Comparison of ENCODE assay signal across 25 cellular contexts in the genomic region with DNA sequence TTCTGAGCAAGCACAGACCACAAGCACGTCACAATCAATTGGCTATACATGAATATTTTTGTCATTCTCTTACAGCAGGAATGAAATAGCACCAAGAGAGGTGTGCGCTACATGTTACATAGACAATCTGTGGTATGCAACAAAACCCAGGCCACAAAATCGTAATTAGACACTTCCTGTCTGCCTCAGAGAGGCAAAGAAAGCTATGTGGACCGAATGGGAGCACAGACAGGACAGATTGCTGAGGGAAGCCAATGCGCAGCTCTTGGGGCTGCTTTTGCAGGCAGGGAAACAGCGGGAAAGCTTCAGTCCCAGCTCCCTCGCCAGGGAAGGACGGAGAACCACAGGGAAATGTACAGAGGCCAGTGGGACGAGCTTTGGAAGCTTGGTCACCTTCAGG. TPM values are rescaled to one million over a fixed set of nuclear protein-coding genes. Genes with fewer than 3 reads are reported as not detected.
DNase-seq lines count a peak whose midpoint lies in the region; ATAC-seq, FAIRE-seq and TF ChIP-seq lines count a peak whose summit lies in the region.
"Had no signal": no experiment of that assay in that cellular context is flagged by ENCODE, and none has a peak within 500 bp of the region (broad histone marks: within the 10 kb centered on the region; RNA-seq: fewer than 3 reads in every experiment).

No MANE protein-coding gene starts in this region.

- H3K4me3 ChIP-seq in BLaER1: no peak overlapping the region
- H3K4me3 ChIP-seq in astrocyte (ENCODE audit: insufficient read depth, low read depth, low read length): no peak overlapping the region
- H3K4me3 ChIP-seq: esophagus muscularis mucosa, transverse colon had no signal

- H3K36me3 Mint-ChIP-seq in astrocyte (ENCODE audit: low read depth, unreplicated experiment): no peaks in the 10 kb centered on the region
- no peaks in the 10 kb centered on the region for H3K36me3 Mint-ChIP-seq in naive thymus-derived CD8-positive, alpha-beta T cell
- H3K36me3 Mint-ChIP-seq: activated naive CD8-positive, alpha-beta T cell; IgD-negative memory B cell had no signal

- peak overlapping the region; percentile 59 for H2AFZ ChIP-seq in astrocyte (ENCODE audit: low read depth, low read length)
- H2AFZ ChIP-seq: parathyroid adenoma had no signal

- no peaks in the 10 kb centered on the region for H3K9me3 ChIP-seq in BLaER1
- no peaks in the 10 kb centered on the region for H3K9me3 ChIP-seq in astrocyte (ENCODE audit: insufficient read depth, low read depth, low read length)
- H3K9me3 ChIP-seq: esophagus muscularis mucosa, transverse colon had no signal

- H3K4me2 ChIP-seq in BLaER1: peak overlapping the region; percentile 73
- H3K4me2 ChIP-seq in astrocyte (ENCODE audit: low read length): peak overlapping the region; percentile 84

- H3K4me1 Mint-ChIP-seq in astrocyte (ENCODE audit: low read depth, unreplicated experiment): peaks cover 22% of the 10 kb centered on the region
- peaks cover 0 to 2% (median 0%) of the 10 kb centered on the region in 4 donors for H3K4me1 Mint-ChIP-seq in naive thymus-derived CD8-positive, alpha-beta T cell

- no peak overlapping the region for H3K9ac ChIP-seq in BLaER1
- H3K9ac ChIP-seq in astrocyte (ENCODE audit: low read length): no peak overlapping the region
- H3K9ac ChIP-seq: parathyroid adenoma had no signal

- H3K27ac ChIP-seq in BLaER1 (no peak overlapping the region), astrocyte (ENCODE audit: low read depth, low read length) (peak overlapping the region; percentile 2)
- H3K27ac ChIP-seq: esophagus muscularis mucosa, parathyroid adenoma, transverse colon had no signal

- no peaks in the 10 kb centered on the region for H4K20me1 ChIP-seq in BLaER1
- no peaks in the 10 kb centered on the region for H4K20me1 ChIP-seq in astrocyte (ENCODE audit: insufficient read depth, low read length)

- POLR2A ChIA-PET in naive thymus-derived CD8-positive, alpha-beta T cell (lab: Charles Lee): no interaction called here

- DNase-seq in M059J (ENCODE audit: low read depth) (peak; percentile 60), astrocyte (ENCODE audit: low read depth) (peak; percentile 84), lung microvascular endothelial cell (ENCODE audit: low read depth in 2 of 2) (peak; percentile 27 to 41), DMS 273 treated with DMSO at 0.1 percent for 48 hours (lab: John Stamatoyannopoulos, UW) (no peak), AG20443 (ENCODE audit: low spot score) (no peak)
- DNase-seq in activated naive CD4-positive, alpha-beta T cell treated with anti-CD3 and anti-CD28 coated beads, Interleukin-2, amount 50 U/mL, for 16 hours: no peak
- no peak for DNase-seq in naive thymus-derived CD8-positive, alpha-beta T cell
- DNase-seq: activated CD4-positive, CD25-positive, alpha-beta regulatory T cell; activated CD8-positive, alpha-beta T cell treated with anti-CD3 and anti-CD28 coated beads for 36 hours; activated T-cell treated with anti-CD3 and anti-CD28 coated beads, Interleukin-2, amount 50 U/mL, for 4 hours; AML-193; left ventricle myocardium superior; NCI-H1694 treated with DMSO at 0.1 percent for 48 hours; NCI-H446; Right ventricle myocardium superior; transverse colon had no signal

- no peaks in the 10 kb centered on the region for H3K27me3 ChIP-seq in BLaER1
- H3K27me3 ChIP-seq in astrocyte (ENCODE audit: insufficient read depth, low read length): no peaks in the 10 kb centered on the region
- H3K27me3 ChIP-seq: esophagus muscularis mucosa, transverse colon had no signal

- no peak for FAIRE-seq in astrocyte (lab: Jason Lieb, UNC)
- FAIRE-seq: bronchial epithelial cell had no signal

- H3K27me3 Mint-ChIP-seq in astrocyte (ENCODE audit: low read depth, unreplicated experiment): peaks cover 46% of the 10 kb centered on the region
- peaks cover 0 to 10% (median 6%) of the 10 kb centered on the region in 5 donors for H3K27me3 Mint-ChIP-seq in naive thymus-derived CD8-positive, alpha-beta T cell

- peak overlapping the region; percentile 75 for H3K4me3 Mint-ChIP-seq in astrocyte (ENCODE audit: unreplicated experiment)
- H3K4me3 Mint-ChIP-seq in naive thymus-derived CD8-positive, alpha-beta T cell: no peak overlapping the region
- H3K4me3 Mint-ChIP-seq: activated CD8-positive, alpha-beta T cell treated with anti-CD3 and anti-CD28 coated beads for 36 hours; activated naive CD8-positive, alpha-beta T cell; activated T-cell treated with anti-CD3 and anti-CD28 coated beads, Interleukin-2, amount 50 U/mL, for 4 hours; IgD-negative memory B cell; stimulated activated naive CD8-positive, alpha-beta T cell treated with anti-CD3 and anti-CD28 coated beads, Interleukin-15, Interleukin-2, amounts not matched to agents 100 ng/mL and 50 ng/mL, for 24 hours; T-helper 2 cell treated with Interferon-gamma antibody and Interleukin-4, amounts not matched to agents 5 μg/mL and 100 μg/mL, for 36 hours had no signal

- no peaks in the 10 kb centered on the region for H3K79me2 ChIP-seq in astrocyte (ENCODE audit: insufficient read depth, low read length)
- H3K79me2 ChIP-seq: parathyroid adenoma had no signal

- ATAC-seq in naive thymus-derived CD8-positive, alpha-beta T cell: no peak
- ATAC-seq: activated CD8-positive, alpha-beta T cell treated with anti-CD3 and anti-CD28 coated beads for 36 hours; activated T-cell treated with anti-CD3 and anti-CD28 coated beads, Interleukin-2, amount 50 U/mL, for 4 hours; left ventricle myocardium superior; sciatic nerve had no signal

- no peaks in the 10 kb centered on the region for H3K36me3 ChIP-seq in BLaER1
- H3K36me3 ChIP-seq in astrocyte (ENCODE audit: insufficient read depth, low read length): no peaks in the 10 kb centered on the region
- H3K36me3 ChIP-seq: transverse colon had no signal

- H3K9me3 Mint-ChIP-seq in astrocyte (ENCODE audit: unreplicated experiment): no peaks in the 10 kb centered on the region
- H3K9me3 Mint-ChIP-seq in naive thymus-derived CD8-positive, alpha-beta T cell: no peaks in the 10 kb centered on the region
- H3K9me3 Mint-ChIP-seq: activated CD8-positive, alpha-beta T cell treated with anti-CD3 and anti-CD28 coated beads for 36 hours; activated T-cell treated with anti-CD3 and anti-CD28 coated beads, Interleukin-2, amount 50 U/mL, for 4 hours; stimulated activated naive CD8-positive, alpha-beta T cell treated with anti-CD3 and anti-CD28 coated beads, Interleukin-15, Interleukin-2, amounts not matched to agents 100 ng/mL and 50 ng/mL, for 24 hours; T-helper 2 cell treated with Interferon-gamma antibody and Interleukin-4, amounts not matched to agents 5 μg/mL and 100 μg/mL, for 36 hours had no signal

- no peak for TF ChIP-seq CTCF in astrocyte (IDR thresholded peaks at IDR 0.05; ENCODE audit: insufficient read depth, low read depth, low read length)

- peak overlapping the region; percentile 92 for H3K27ac Mint-ChIP-seq in astrocyte (ENCODE audit: unreplicated experiment)
- no peak overlapping the region for H3K27ac Mint-ChIP-seq in naive thymus-derived CD8-positive, alpha-beta T cell
- H3K27ac Mint-ChIP-seq: activated CD8-positive, alpha-beta T cell treated with anti-CD3 and anti-CD28 coated beads for 36 hours; activated naive CD8-positive, alpha-beta T cell; IgD-negative memory B cell; stimulated activated naive CD8-positive, alpha-beta T cell treated with anti-CD3 and anti-CD28 coated beads, Interleukin-15, Interleukin-2, amounts not matched to agents 100 ng/mL and 50 ng/mL, for 24 hours; T-helper 2 cell treated with Interferon-gamma antibody and Interleukin-4, amounts not matched to agents 5 μg/mL and 100 μg/mL, for 36 hours had no signal

- H3K4me1 ChIP-seq in BLaER1: peaks cover 42% of the 10 kb centered on the region
- H3K4me1 ChIP-seq in astrocyte (ENCODE audit: insufficient read depth, low read length): peaks cover 25% of the 10 kb centered on the region
- H3K4me1 ChIP-seq: parathyroid adenoma, transverse colon had no signal

RNA-seq across cellular contexts. Expression of a gene that starts 40.9 kb away (rescaled TPM):
- 369 and 512 TPM in 2 replicates for total RNA-seq in M059J (2014; rRNA removed; shearing (Covaris generic))
- 768 and 923 TPM in 2 replicates for total RNA-seq in astrocyte
- total RNA-seq in lung microvascular endothelial cell: 211 and 279 TPM in 2 replicates
- total RNA-seq in naive thymus-derived CD8-positive, alpha-beta T cell: 10 to 100 TPM; 10.1 to 11.6 TPM
- polyA plus RNA-seq in naive thymus-derived CD8-positive, alpha-beta T cell: 1 to 10 TPM; 1.6 to 4.5 (median 2.8) TPM

Comparison
In these comparisons a context has a peak if more than half of its experiments do, and no peak if none do; other contexts are left out.
1. DNase-seq: peak in M059J (single experiment), astrocyte (single experiment) and lung microvascular endothelial cell (2 of 2); none in activated naive CD4-positive, alpha-beta T cell treated with anti-CD3 and anti-CD28 coated beads, Interleukin-2, amount 50 U/mL, for 16 hours (single experiment), DMS 273 treated with DMSO at 0.1 percent for 48 hours (single experiment), AG20443 (single experiment) and naive thymus-derived CD8-positive, alpha-beta T cell (0 of 10).
2. RNA of a gene that starts 40.9 kb away (total RNA-seq): 768 to 923 TPM in astrocyte, 369 to 512 TPM in M059J and 211 to 279 TPM in lung microvascular endothelial cell; 10.1 to 11.6 TPM in naive thymus-derived CD8-positive, alpha-beta T cell; every median in the first group is over 10 times any median in the second.